ENCODE assay signal across 8 cellular contexts in the genomic region with DNA sequence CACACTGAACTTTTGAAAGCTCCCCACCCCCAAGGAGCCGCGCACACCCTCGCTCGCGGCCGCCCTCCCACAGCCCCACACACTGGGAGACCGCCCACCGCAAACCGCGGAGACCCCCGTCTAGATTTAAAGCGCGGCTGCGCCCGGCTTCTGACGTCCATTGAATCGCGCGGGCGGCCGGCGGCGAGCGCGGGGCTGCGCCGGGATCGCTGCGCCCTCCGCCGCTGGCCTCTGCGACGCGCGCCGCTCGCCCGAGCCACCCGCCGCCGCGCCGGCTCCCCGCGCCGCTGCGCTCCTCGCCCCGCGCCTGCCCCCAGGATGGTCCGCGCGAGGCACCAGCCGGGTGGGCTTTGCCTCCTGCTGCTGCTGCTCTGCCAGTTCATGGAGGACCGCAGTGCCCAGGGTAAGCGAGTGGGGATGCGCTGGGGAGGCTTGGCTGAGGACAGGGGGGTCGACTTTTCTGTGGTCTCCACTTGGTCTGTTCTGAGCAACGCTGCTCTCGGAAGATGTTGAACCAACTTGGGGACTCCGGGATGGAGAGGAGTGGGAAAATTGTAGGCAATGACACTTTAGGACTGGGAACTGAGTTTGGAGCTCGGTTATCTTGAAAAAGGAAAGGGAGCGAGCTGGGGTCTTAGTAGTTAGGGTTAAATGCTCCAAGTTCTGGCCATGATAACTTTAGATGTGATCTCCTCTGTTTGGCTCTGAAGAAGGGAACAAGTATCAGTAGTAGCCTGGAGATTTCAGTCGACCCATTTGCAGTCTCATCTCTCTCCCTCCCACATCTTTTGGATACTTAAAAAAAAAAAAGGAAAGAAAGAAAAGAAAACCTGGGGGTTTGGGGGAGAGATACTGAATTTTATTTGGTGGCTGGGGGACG. TPM values are rescaled to one million over a fixed set of nuclear protein-coding genes. Genes with fewer than 3 reads are reported as not detected.
DNase-seq lines count a peak whose midpoint lies in the region; ATAC-seq and TF ChIP-seq lines count a peak whose summit lies in the region.

A gene with protein sequence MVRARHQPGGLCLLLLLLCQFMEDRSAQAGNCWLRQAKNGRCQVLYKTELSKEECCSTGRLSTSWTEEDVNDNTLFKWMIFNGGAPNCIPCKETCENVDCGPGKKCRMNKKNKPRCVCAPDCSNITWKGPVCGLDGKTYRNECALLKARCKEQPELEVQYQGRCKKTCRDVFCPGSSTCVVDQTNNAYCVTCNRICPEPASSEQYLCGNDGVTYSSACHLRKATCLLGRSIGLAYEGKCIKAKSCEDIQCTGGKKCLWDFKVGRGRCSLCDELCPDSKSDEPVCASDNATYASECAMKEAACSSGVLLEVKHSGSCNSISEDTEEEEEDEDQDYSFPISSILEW (plus strand): TSS at position 156 of the 880 bp plus-strand sequence. CDS start 163 bp downstream, at position 319.

- H4K20me1 ChIP-seq in OCI-LY1 (ENCODE audit: insufficient read depth, low read length), result no peaks in the 10 kb centered on the region

- H3K4me3 ChIP-seq in OCI-LY1 (ENCODE audit: low read depth, low read length, poor library complexity, severe bottlenecking) (peak within 1 kb of the TSS; percentile 52), choroid plexus epithelial cell (ENCODE audit: low read depth, low read length) (peak within 1 kb of the TSS; percentile 77), right lobe of liver (peak within 1 kb of the TSS; percentile 68 to 75 (median 72)), testis (peak within 1 kb of the TSS; percentile 63 to 76)

- intact Hi-C loops in right lobe of liver (cut with DNase I) (loop anchor here in 1 of 2 donors (5.0 kb wide), 1 partner anchor 747 kb away; no protein-coding TSS in a partner anchor), testis (cut with DNase I; ENCODE audit: low total_unique reads) (no loop called here)

- no peak within 1 kb of the TSS for H3K27ac ChIP-seq in OCI-LY1 (ENCODE audit: low read depth, low read length, poor library complexity, severe bottlenecking)
- peak within 1 kb of the TSS; percentile 79 to 98 (median 95) for H3K27ac ChIP-seq in right lobe of liver
- peak within 1 kb of the TSS; percentile 80 to 89 for H3K27ac ChIP-seq in testis

- TF ChIP-seq CTCF in OCI-LY1 (IDR thresholded peaks at IDR 0.05; ENCODE audit: low read length) (no peak), choroid plexus epithelial cell (conservative IDR thresholded peaks at IDR 0.05; ENCODE audit: low read depth, low read length) (no peak), right lobe of liver (IDR thresholded peaks at IDR 0.05) (no peak), testis (IDR thresholded peaks at IDR 0.05) (no peak)

- H3K9ac ChIP-seq in OCI-LY1 (ENCODE audit: low read length), result no peak within 1 kb of the TSS

- no peak for TF ChIP-seq POLR2A in right lobe of liver (IDR thresholded peaks at IDR 0.05)
- no peak for TF ChIP-seq POLR2A in testis (IDR thresholded peaks at IDR 0.05)

- H3K27me3 ChIP-seq in OCI-LY1 (ENCODE audit: insufficient read depth, low read length), result no peaks in the 10 kb centered on the region
- no peaks in the 10 kb centered on the region for H3K27me3 ChIP-seq in right lobe of liver
- no peaks in the 10 kb centered on the region for H3K27me3 ChIP-seq in testis

- no peak within 1 kb of the TSS for H2AFZ ChIP-seq in OCI-LY1 (ENCODE audit: low read length)

- 3% methylated on average over 23 of the region's 65 CpGs for WGBS in right lobe of liver (ENCODE audit: insufficient coverage, low coverage, low lambda C conversion rate, missing lambda C conversion rate)
- WGBS in testis, 2 donors, result 0 to 2% methylated on average over 7 to 33 of the region's 65 CpGs

- no peaks in the 10 kb centered on the region for H3K36me3 ChIP-seq in OCI-LY1 (ENCODE audit: insufficient read depth, low read length)
- peaks cover 0 to 19% (median 0%) of the 10 kb centered on the region in 4 donors for H3K36me3 ChIP-seq in right lobe of liver
- no peaks in the 10 kb centered on the region for H3K36me3 ChIP-seq in testis (ENCODE audit: low read depth, missing control alignments)

- H3K4me1 ChIP-seq in OCI-LY1 (ENCODE audit: insufficient read depth, low read length, severe bottlenecking) (peaks cover 24% of the 10 kb centered on the region), right lobe of liver (peaks cover 0 to 39% (median 16%) of the 10 kb centered on the region in 4 donors), testis (no peaks in the 10 kb centered on the region)

- no peaks in the 10 kb centered on the region for H3K9me2 ChIP-seq in OCI-LY1 (ENCODE audit: low read depth, low read length)

- peak within 1 kb of the TSS; percentile 64 for H3K4me2 ChIP-seq in OCI-LY1 (ENCODE audit: low read length)

- H3K79me2 ChIP-seq in OCI-LY1 (ENCODE audit: insufficient read depth, low read length), result no peaks in the 10 kb centered on the region

- H3F3A ChIP-seq in OCI-LY1 (ENCODE audit: insufficient read depth, low read length), result no peaks in the 10 kb centered on the region

- no peaks in the 10 kb centered on the region for H3K9me3 ChIP-seq in OCI-LY1 (ENCODE audit: low read length)
- H3K9me3 ChIP-seq in right lobe of liver, result no peaks in the 10 kb centered on the region
- H3K9me3 ChIP-seq in testis, result no peaks in the 10 kb centered on the region

- ATAC-seq in right lobe of liver (peak in 2 of 4 donors; percentile 1), HG02981 (IDR thresholded peaks at IDR 0.05; ENCODE audit: unreplicated experiment) (no peak)

- DNase-seq in NCI-H146 (lab: John Stamatoyannopoulos, UW) (peak; percentile 69), NCI-H146 treated with DMSO at 0.1 percent for 48 hours (lab: John Stamatoyannopoulos, UW; ENCODE audit: unreplicated experiment) (no peak), choroid plexus epithelial cell (ENCODE audit: low read depth) (peak; percentile 42), right lobe of liver (peak in 2 of 3 donors; percentile 46 to 55), testis (peak; percentile 32), cerebellar nuclear complex (lab: John Stamatoyannopoulos, UW) (no peak)

RNA-seq across cellular contexts. Expression of the gene that starts here (rescaled TPM):
- 10 to 100 TPM; 13.1 to 28.2 (median 15.3) TPM for total RNA-seq in right lobe of liver
- total RNA-seq in testis, result 1 to 10 TPM; 8.0 to 8.7 TPM
- 9.3 TPM for polyA plus RNA-seq in testis (ENCODE audit: insufficient read depth, low read depth, low replicate concordance)

Comparison
In these comparisons a context has a peak if more than half of its experiments do, and no peak if none do; other contexts are left out.
1. DNase-seq: peak in NCI-H146 (single experiment), choroid plexus epithelial cell (single experiment), right lobe of liver (2 of 3) and testis (single experiment); none in NCI-H146 treated with DMSO at 0.1 percent for 48 hours (single experiment) and cerebellar nuclear complex (0 of 2).
2. Peak in every context shown above with its lines, with median percentiles within 50 percentile points of each other: H3K4me3 ChIP-seq.